Comparison of ENCODE assay signal across 9 cellular contexts in the genomic region with DNA sequence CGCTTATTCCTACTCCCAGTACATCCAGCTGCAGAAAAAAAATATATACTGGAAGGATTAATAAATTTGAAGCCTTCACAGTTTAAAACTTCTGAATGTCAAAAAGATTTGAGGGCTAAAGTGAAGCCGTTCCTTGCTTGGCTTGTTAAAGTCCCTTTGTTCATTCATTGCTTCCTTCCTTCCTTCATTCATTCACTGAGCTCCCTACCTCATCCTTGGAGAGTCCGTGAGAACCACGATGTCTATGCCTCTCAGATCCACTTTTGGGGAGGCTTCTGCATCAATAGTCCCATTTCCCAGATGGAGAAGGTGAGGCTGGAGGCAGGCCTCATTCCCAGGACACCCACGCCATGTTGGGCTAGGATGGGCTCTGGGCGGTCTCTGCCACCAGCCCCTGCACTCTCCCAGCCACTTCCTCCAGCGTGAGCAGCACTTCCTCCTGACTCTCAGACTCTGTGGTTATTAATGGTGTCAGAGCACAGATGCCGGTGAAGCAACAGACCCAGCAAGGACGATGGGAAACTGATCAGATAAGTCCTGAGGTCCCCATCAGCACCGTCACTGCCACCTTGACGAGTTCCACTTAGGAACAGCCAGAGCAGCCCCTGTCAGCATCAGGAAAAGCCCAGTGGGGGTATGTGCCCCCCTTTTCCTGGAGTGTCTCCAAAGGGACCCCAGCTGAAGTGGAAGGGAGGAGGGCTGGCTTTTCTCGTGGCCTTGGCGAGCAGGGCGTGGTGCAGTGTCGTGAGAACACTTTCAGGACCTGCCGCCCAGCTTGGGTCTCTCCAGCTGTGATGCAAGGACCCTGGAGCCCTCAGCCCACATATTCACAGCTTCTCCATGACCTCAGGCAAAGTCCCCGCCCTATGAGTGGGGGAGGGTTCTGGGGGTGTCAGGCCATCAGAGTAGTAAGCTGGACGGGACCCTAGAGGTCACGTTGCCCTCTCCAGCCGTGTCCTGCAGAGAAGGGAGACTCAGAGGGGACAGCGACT. TPM values are rescaled to one million over a fixed set of nuclear protein-coding genes. Genes with fewer than 3 reads are reported as not detected.
DNase-seq lines count a peak whose midpoint lies in the region; ATAC-seq and TF ChIP-seq lines count a peak whose summit lies in the region.
"Had no signal": no experiment of that assay in that cellular context is flagged by ENCODE, and none has a peak within 500 bp of the region (broad histone marks: within the 10 kb centered on the region; RNA-seq: fewer than 3 reads in every experiment).

No MANE protein-coding gene starts in this region.

- H3K4me1 Mint-ChIP-seq in CD4-positive, CD25-positive, alpha-beta regulatory T cell: peaks cover 13 to 81% (median 52%) of the 10 kb centered on the region in 4 donors

- peaks cover 7% of the 10 kb centered on the region for H3K36me3 ChIP-seq in CD4-positive, CD25-positive, alpha-beta regulatory T cell (ENCODE audit: control insufficient read depth, insufficient read depth, low read length)
- H3K36me3 ChIP-seq in ascending aorta (peaks cover 38 to 40% of the 10 kb centered on the region in 2 donors), skeletal muscle tissue (ENCODE audit: control insufficient read depth in 3 of 3, insufficient read depth in 3 of 3, low read length in 3 of 3) (peaks cover 72 to 94% (median 83%) of the 10 kb centered on the region in 3 donors), breast epithelium (no peaks in the 10 kb centered on the region)

- H3K27ac ChIP-seq in CD4-positive, CD25-positive, alpha-beta regulatory T cell (ENCODE audit: insufficient read depth, low read length, poor library complexity, severe bottlenecking): peak overlapping the region; percentile 79
- H3K27ac ChIP-seq in ascending aorta: peak overlapping the region; percentile 8 to 53
- H3K27ac ChIP-seq in skeletal muscle tissue (ENCODE audit: low read depth, low read length): peak overlapping the region; percentile 20
- H3K27ac ChIP-seq in breast epithelium: no peak overlapping the region
- H3K27ac ChIP-seq: parathyroid adenoma had no signal

- peak overlapping the region in 1 of 3 donors; percentile 69 for H3K9ac ChIP-seq in skeletal muscle tissue (ENCODE audit: low read depth in 1 of 3, low read length in 3 of 3)
- H3K9ac ChIP-seq: parathyroid adenoma had no signal

- peaks cover 4% of the 10 kb centered on the region for H3K27me3 Mint-ChIP-seq in CD4-positive, CD25-positive, alpha-beta regulatory T cell

- TF ChIP-seq POLR2A in NB4 (IDR thresholded peaks at IDR 0.05; ENCODE audit: extremely low read depth, insufficient read length): no peak
- no peak for TF ChIP-seq POLR2A in breast epithelium (IDR thresholded peaks at IDR 0.05)

- H3K9me3 ChIP-seq in CD4-positive, CD25-positive, alpha-beta regulatory T cell (ENCODE audit: control insufficient read depth in 2 of 2, low read length in 2 of 2): no peaks in the 10 kb centered on the region
- H3K9me3 ChIP-seq in ascending aorta (no peaks in the 10 kb centered on the region), skeletal muscle tissue (ENCODE audit: control insufficient read depth in 3 of 3, low read length in 3 of 3) (no peaks in the 10 kb centered on the region), breast epithelium (no peaks in the 10 kb centered on the region)

- H3K9me3 Mint-ChIP-seq in CD4-positive, CD25-positive, alpha-beta regulatory T cell: no peaks in the 10 kb centered on the region

- DNase-seq in CD4-positive, CD25-positive, alpha-beta regulatory T cell: peak; percentile 36 to 85 (median 57)
- DNase-seq in NB4 (ENCODE audit: low read depth) (peak; percentile 92), ascending aorta (ENCODE audit: low spot score in 2 of 2) (no peak), mesenteric fat pad (ENCODE audit: low spot score) (no peak), breast epithelium (ENCODE audit: low spot score in 2 of 2) (no peak)

- ATAC-seq in CD4-positive, CD25-positive, alpha-beta regulatory T cell (ENCODE audit: low read depth in 2 of 2): peak; percentile 50 to 53
- peak; percentile 30 for ATAC-seq in GM19438 (IDR thresholded peaks at IDR 0.05; ENCODE audit: low read depth, unreplicated experiment)
- no peak for ATAC-seq in HG03432 (IDR thresholded peaks at IDR 0.05; ENCODE audit: unreplicated experiment)

- H3K36me3 Mint-ChIP-seq in CD4-positive, CD25-positive, alpha-beta regulatory T cell: no peaks in the 10 kb centered on the region

- H3K27ac Mint-ChIP-seq in CD4-positive, CD25-positive, alpha-beta regulatory T cell: peak overlapping the region; percentile 94 to 95 (median 95)

- peaks cover 72% of the 10 kb centered on the region for H3K4me1 ChIP-seq in CD4-positive, CD25-positive, alpha-beta regulatory T cell (ENCODE audit: control insufficient read depth, insufficient read depth, low read length, poor library complexity, severe bottlenecking)
- peaks cover 6 to 43% of the 10 kb centered on the region in 2 donors for H3K4me1 ChIP-seq in ascending aorta
- H3K4me1 ChIP-seq in skeletal muscle tissue (ENCODE audit: control insufficient read depth in 3 of 3, insufficient read depth in 3 of 3, low read length in 3 of 3): peaks cover 89 to 98% (median 90%) of the 10 kb centered on the region in 3 donors
- H3K4me1 ChIP-seq in breast epithelium: no peaks in the 10 kb centered on the region

- TF ChIP-seq CTCF in NB4 (IDR thresholded peaks at IDR 0.05; ENCODE audit: low read depth, low read length) (no peak), ascending aorta (IDR thresholded peaks at IDR 0.05) (no peak), breast epithelium (IDR thresholded peaks at IDR 0.05) (no peak)

- intact Hi-C loops in ascending aorta (cut with DNase I) (no loop called here), breast epithelium (cut with DNase I; ENCODE audit: low total_unique reads) (no loop called here)

- peak overlapping the region; percentile 78 to 92 (median 82) for H3K4me3 Mint-ChIP-seq in CD4-positive, CD25-positive, alpha-beta regulatory T cell

- H3K27me3 ChIP-seq in CD4-positive, CD25-positive, alpha-beta regulatory T cell (ENCODE audit: control insufficient read depth, insufficient read depth, low read length): no peaks in the 10 kb centered on the region
- H3K27me3 ChIP-seq in ascending aorta (no peaks in the 10 kb centered on the region), skeletal muscle tissue (ENCODE audit: control insufficient read depth in 3 of 3, insufficient read depth in 3 of 3, low read length in 3 of 3) (no peaks in the 10 kb centered on the region), breast epithelium (no peaks in the 10 kb centered on the region)

- peak overlapping the region; percentile 77 for H3K4me3 ChIP-seq in CD4-positive, CD25-positive, alpha-beta regulatory T cell (ENCODE audit: low read depth, low read length)
- H3K4me3 ChIP-seq in NB4 (ENCODE audit: low read depth, low read length) (peak overlapping the region; percentile 48), ascending aorta (no peak overlapping the region), skeletal muscle tissue (ENCODE audit: low read length in 3 of 3) (no peak overlapping the region), breast epithelium (no peak overlapping the region)

RNA-seq across cellular contexts. Expression of a gene that starts 21.2 kb away (rescaled TPM):
- total RNA-seq in CD4-positive, CD25-positive, alpha-beta regulatory T cell: 0.96 TPM
- 1 to 10 TPM; 2.6 to 5.7 (median 4.9) TPM for polyA plus RNA-seq in CD4-positive, CD25-positive, alpha-beta regulatory T cell
- total RNA-seq in ascending aorta (58.6 TPM), skeletal muscle tissue (16.2 TPM), mesenteric fat pad (1.2 TPM), breast epithelium (1 to 10 TPM in 2 of 3 donors, not detected in 1; 1.3 to 2.0 TPM)

RNA-seq across cellular contexts. Expression of a gene that starts 28.1 kb away (rescaled TPM):
- total RNA-seq in CD4-positive, CD25-positive, alpha-beta regulatory T cell: not detected
- not detected for polyA plus RNA-seq in CD4-positive, CD25-positive, alpha-beta regulatory T cell
- total RNA-seq in ascending aorta (not detected), skeletal muscle tissue (not detected), mesenteric fat pad (not detected), breast epithelium (not detected)

RNA-seq across cellular contexts. Expression of a gene that starts 41.9 kb away (rescaled TPM):
- not detected for total RNA-seq in CD4-positive, CD25-positive, alpha-beta regulatory T cell
- polyA plus RNA-seq in CD4-positive, CD25-positive, alpha-beta regulatory T cell: not detected
- not detected for total RNA-seq in ascending aorta
- total RNA-seq in skeletal muscle tissue: not detected
- total RNA-seq in mesenteric fat pad: not detected
- not detected for total RNA-seq in breast epithelium

Comparison
In these comparisons a context has a peak if more than half of its experiments do, and no peak if none do; other contexts are left out.
1. DNase-seq: peak in CD4-positive, CD25-positive, alpha-beta regulatory T cell (3 of 3) and NB4 (single experiment); none in ascending aorta (0 of 2), mesenteric fat pad (single experiment) and breast epithelium (0 of 2).
2. H3K27ac ChIP-seq: peak in CD4-positive, CD25-positive, alpha-beta regulatory T cell (single experiment), ascending aorta (2 of 2) and skeletal muscle tissue (single experiment); none in breast epithelium (0 of 2).
3. H3K4me3 ChIP-seq: peak in CD4-positive, CD25-positive, alpha-beta regulatory T cell (single experiment) and NB4 (single experiment); none in ascending aorta (0 of 2), skeletal muscle tissue (0 of 3) and breast epithelium (0 of 3).